1 cellular context compared by ENCODE assay signal in the genomic region with DNA sequence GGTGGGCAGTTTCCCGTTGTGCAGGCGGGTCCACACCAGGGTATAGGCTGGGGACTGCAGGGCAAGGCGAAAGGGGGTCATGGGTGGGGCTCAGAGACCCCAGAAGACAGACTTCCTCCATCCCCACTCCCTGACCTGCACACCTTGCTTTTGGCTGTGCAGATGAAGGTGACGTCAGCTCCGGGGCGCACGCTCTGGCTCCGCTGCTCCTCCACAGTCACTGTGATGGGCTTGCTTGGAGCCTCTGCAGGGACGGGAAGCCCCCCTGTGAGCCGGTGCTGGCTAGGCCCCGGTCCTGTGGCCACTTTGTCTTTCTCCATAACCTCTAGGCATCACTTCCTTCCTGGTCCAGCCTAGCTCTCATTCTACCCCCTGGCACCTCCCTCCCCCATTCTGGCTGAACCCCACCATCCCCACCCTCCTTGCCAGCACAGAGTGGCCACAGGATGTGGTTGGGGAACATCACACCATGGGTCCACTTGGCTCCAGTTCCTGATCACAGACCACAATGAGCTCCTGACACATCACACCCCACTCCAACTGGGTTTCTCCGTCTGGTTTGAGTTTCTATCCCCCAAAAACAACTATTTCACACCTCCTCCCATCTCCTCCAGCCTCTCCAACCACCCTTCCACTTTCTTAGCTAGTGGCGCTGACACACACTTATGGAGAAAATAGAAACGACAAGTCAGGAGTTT.
TF ChIP-seq lines count a peak whose summit lies in the region.

No MANE protein-coding gene starts in this region.

TF ChIP-seq in WTC11, 78 proteins besides CTCF, POLR2A, EP300 and RAD21 (continued from another document):
- no peak for TF ChIP-seq ARID4B (CRISPR knock-in tag; IDR thresholded peaks at IDR 0.05; ENCODE audit: borderline replicate concordance)
